14 cellular contexts compared by ENCODE assay signal in the genomic region with DNA sequence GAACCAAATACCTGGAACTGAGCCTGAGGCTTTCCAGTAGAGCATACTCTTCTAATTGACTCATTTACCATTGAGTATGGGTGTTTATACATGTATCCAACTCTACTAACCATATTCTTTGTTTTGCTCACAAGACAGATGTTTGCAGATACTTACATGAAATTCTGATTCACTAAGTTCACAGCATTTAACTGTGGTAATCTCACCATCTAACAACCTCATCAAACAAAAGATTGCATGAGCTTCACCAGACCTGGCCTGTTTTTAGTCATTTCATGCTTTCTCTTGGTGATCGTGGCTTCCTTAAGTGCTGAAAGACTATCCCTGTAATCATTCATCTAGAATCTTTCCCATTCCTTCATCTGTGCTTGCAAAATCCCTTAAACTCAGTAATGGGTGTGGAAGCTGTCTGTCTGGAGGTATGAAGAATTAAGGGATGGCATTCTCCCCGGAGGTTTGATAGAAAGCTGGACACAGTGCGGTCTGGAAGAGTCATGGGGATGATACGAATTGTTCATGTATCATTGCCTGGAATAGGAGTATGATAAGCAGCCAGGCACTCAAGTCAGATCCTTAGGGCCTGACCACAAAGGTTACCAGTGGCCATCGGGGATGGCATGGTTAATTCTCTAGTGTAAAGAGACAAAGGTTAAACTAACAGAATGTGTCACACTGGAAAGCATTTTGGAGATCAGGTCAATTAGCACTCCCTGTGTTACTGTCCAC. TPM values are rescaled to one million over a fixed set of nuclear protein-coding genes. Genes with fewer than 3 reads are reported as not detected.
A peak's percentile ranks its signal among the peaks of the same experiment; 100 is the strongest.
DNase-seq lines count a peak whose midpoint lies in the region; ATAC-seq lines count a peak whose summit lies in the region.
"Had no signal": no experiment of that assay in that cellular context is flagged by ENCODE, and none has a peak within 500 bp of the region (broad histone marks: within the 10 kb centered on the region; RNA-seq: fewer than 3 reads in every experiment).

No MANE protein-coding gene starts in this region.

- peaks cover 6% of the 10 kb centered on the region for H3K9me3 Mint-ChIP-seq in activated T-cell treated with anti-CD3 and anti-CD28 coated beads, Interleukin-2, amount 50 U/mL, for 24 hours
- H3K9me3 Mint-ChIP-seq in activated T-helper 1 cell treated with anti-CD3 and anti-CD28 coated beads, Interleukin-12 subunit alpha, Interleukin-12 subunit beta, Interleukin-2, Interleukin-4 antibody, amounts not matched to agents 30 ng/mL and 10 ng/mL and 1 ng/mL, durations not matched to agents 14 hours and 24 hours and 36 hours: peaks cover 9% of the 10 kb centered on the region
- H3K9me3 Mint-ChIP-seq in stimulated activated naive CD8-positive, alpha-beta T cell treated with anti-CD3 and anti-CD28 coated beads, Interleukin-15, Interleukin-2, amounts not matched to agents 100 ng/mL and 50 ng/mL, for 24 hours: no peaks in the 10 kb centered on the region

- ATAC-seq in GM18498 (IDR thresholded peaks at IDR 0.05; ENCODE audit: unreplicated experiment): no peak
- no peak for ATAC-seq in GM21526 (IDR thresholded peaks at IDR 0.05; ENCODE audit: low FRiP score, unreplicated experiment)
- ATAC-seq in GM18909 (IDR thresholded peaks at IDR 0.05; ENCODE audit: poor library complexity, unreplicated experiment): no peak
- ATAC-seq: sciatic nerve had no signal

- peaks cover 3% of the 10 kb centered on the region for H3K27me3 Mint-ChIP-seq in activated T-cell treated with anti-CD3 and anti-CD28 coated beads, Interleukin-2, amount 50 U/mL, for 24 hours
- H3K27me3 Mint-ChIP-seq in activated T-helper 1 cell treated with anti-CD3 and anti-CD28 coated beads, Interleukin-12 subunit alpha, Interleukin-12 subunit beta, Interleukin-2, Interleukin-4 antibody, amounts not matched to agents 30 ng/mL and 10 ng/mL and 1 ng/mL, durations not matched to agents 14 hours and 24 hours and 36 hours (ENCODE audit: insufficient read depth): peaks cover 20% of the 10 kb centered on the region
- peaks cover 18% of the 10 kb centered on the region for H3K27me3 Mint-ChIP-seq in stimulated activated naive CD8-positive, alpha-beta T cell treated with anti-CD3 and anti-CD28 coated beads, Interleukin-15, Interleukin-2, amounts not matched to agents 100 ng/mL and 50 ng/mL, for 24 hours

- H3K4me3 Mint-ChIP-seq in activated T-cell treated with anti-CD3 and anti-CD28 coated beads, Interleukin-2, amount 50 U/mL, for 24 hours: no peak overlapping the region
- H3K4me3 Mint-ChIP-seq in activated T-helper 1 cell treated with anti-CD3 and anti-CD28 coated beads, Interleukin-12 subunit alpha, Interleukin-12 subunit beta, Interleukin-2, Interleukin-4 antibody, amounts not matched to agents 30 ng/mL and 10 ng/mL and 1 ng/mL, durations not matched to agents 14 hours and 24 hours and 36 hours: no peak overlapping the region
- H3K4me3 Mint-ChIP-seq in stimulated activated naive CD8-positive, alpha-beta T cell treated with anti-CD3 and anti-CD28 coated beads, Interleukin-15, Interleukin-2, amounts not matched to agents 100 ng/mL and 50 ng/mL, for 24 hours: no peak overlapping the region
- H3K4me3 Mint-ChIP-seq: B cell had no signal

- intact Hi-C loops in activated T-helper 1 cell treated with anti-CD3 and anti-CD28 coated beads, Interleukin-12 subunit alpha, Interleukin-12 subunit beta, Interleukin-2, Interleukin-4 antibody, amounts not matched to agents 30 ng/mL and 10 ng/mL and 1 ng/mL, durations not matched to agents 14 hours and 24 hours and 36 hours (cut with micrococcal nuclease): loop anchor here (1.0 kb wide), 4 partner anchors 14 to 38 kb away; no protein-coding TSS in a partner anchor

- peak overlapping the region; percentile 90 for H3K27ac Mint-ChIP-seq in activated T-cell treated with anti-CD3 and anti-CD28 coated beads, Interleukin-2, amount 50 U/mL, for 24 hours
- peak overlapping the region; percentile 67 for H3K27ac Mint-ChIP-seq in activated T-helper 1 cell treated with anti-CD3 and anti-CD28 coated beads, Interleukin-12 subunit alpha, Interleukin-12 subunit beta, Interleukin-2, Interleukin-4 antibody, amounts not matched to agents 30 ng/mL and 10 ng/mL and 1 ng/mL, durations not matched to agents 14 hours and 24 hours and 36 hours
- H3K27ac Mint-ChIP-seq in stimulated activated naive CD8-positive, alpha-beta T cell treated with anti-CD3 and anti-CD28 coated beads, Interleukin-15, Interleukin-2, amounts not matched to agents 100 ng/mL and 50 ng/mL, for 24 hours: peak overlapping the region; percentile 71
- H3K27ac Mint-ChIP-seq: B cell had no signal

- DNase-seq in activated T-cell treated with anti-CD3 and anti-CD28 coated beads, Interleukin-2, amount 50 U/mL, for 24 hours: no peak
- DNase-seq in activated T-cell treated with anti-CD3 and anti-CD28 coated beads, Interleukin-2, amount 50 U/mL, for 1 hour: no peak
- no peak for DNase-seq in activated T-helper 1 cell treated with anti-CD3 and anti-CD28 coated beads, Interleukin-12 subunit alpha, Interleukin-12 subunit beta, Interleukin-2, Interleukin-4 antibody, amounts not matched to agents 30 ng/mL and 10 ng/mL and 1 ng/mL, durations not matched to agents 14 hours and 24 hours and 36 hours (ENCODE audit: low spot score)
- DNase-seq in glomerular visceral epithelial cell (ENCODE audit: extremely low spot score): peak; percentile 68
- DNase-seq: foreskin melanocyte, NCI-H1694 treated with DMSO at 0.1 percent for 48 hours, Peyer's patch, WERI-Rb-1 had no signal

- H3K36me3 Mint-ChIP-seq in activated T-cell treated with anti-CD3 and anti-CD28 coated beads, Interleukin-2, amount 50 U/mL, for 24 hours (ENCODE audit: low read depth): no peaks in the 10 kb centered on the region
- H3K36me3 Mint-ChIP-seq in activated T-helper 1 cell treated with anti-CD3 and anti-CD28 coated beads, Interleukin-12 subunit alpha, Interleukin-12 subunit beta, Interleukin-2, Interleukin-4 antibody, amounts not matched to agents 30 ng/mL and 10 ng/mL and 1 ng/mL, durations not matched to agents 14 hours and 24 hours and 36 hours (ENCODE audit: low read depth): peaks cover 2% of the 10 kb centered on the region
- no peaks in the 10 kb centered on the region for H3K36me3 Mint-ChIP-seq in stimulated activated naive CD8-positive, alpha-beta T cell treated with anti-CD3 and anti-CD28 coated beads, Interleukin-15, Interleukin-2, amounts not matched to agents 100 ng/mL and 50 ng/mL, for 24 hours (ENCODE audit: low read depth)

- peaks cover 45% of the 10 kb centered on the region for H3K4me1 Mint-ChIP-seq in activated T-cell treated with anti-CD3 and anti-CD28 coated beads, Interleukin-2, amount 50 U/mL, for 24 hours (ENCODE audit: low read depth)
- peaks cover 24% of the 10 kb centered on the region for H3K4me1 Mint-ChIP-seq in activated T-helper 1 cell treated with anti-CD3 and anti-CD28 coated beads, Interleukin-12 subunit alpha, Interleukin-12 subunit beta, Interleukin-2, Interleukin-4 antibody, amounts not matched to agents 30 ng/mL and 10 ng/mL and 1 ng/mL, durations not matched to agents 14 hours and 24 hours and 36 hours (ENCODE audit: low read depth)
- peaks cover 32% of the 10 kb centered on the region for H3K4me1 Mint-ChIP-seq in stimulated activated naive CD8-positive, alpha-beta T cell treated with anti-CD3 and anti-CD28 coated beads, Interleukin-15, Interleukin-2, amounts not matched to agents 100 ng/mL and 50 ng/mL, for 24 hours (ENCODE audit: low read depth)

RNA-seq across cellular contexts. Expression of a gene that starts 42.0 kb away (rescaled TPM):
- total RNA-seq in activated T-helper 1 cell treated with anti-CD3 and anti-CD28 coated beads, Interleukin-12 subunit alpha, Interleukin-12 subunit beta, Interleukin-2, Interleukin-4 antibody, amounts not matched to agents 30 ng/mL and 10 ng/mL and 1 ng/mL, durations not matched to agents 14 hours and 24 hours and 36 hours: 1.5 and 2.4 TPM in 2 replicates
- total RNA-seq: B cell had no signal
